ENCODE assay signal across 10 cellular contexts in genomic region chr19:55331761-55332160, GRCh38. TPM values are rescaled to one million over a fixed set of nuclear protein-coding genes. Genes with fewer than 3 reads are reported as not detected.
"Had no signal": no experiment of that assay in that cellular context is flagged by ENCODE, and none has a peak within 500 bp of the region (broad histone marks: within the 10 kb centered on the region; RNA-seq: fewer than 3 reads in every experiment).

No MANE protein-coding gene starts in this region.

RNA-seq across cellular contexts. Expression of gene TMEM150B, which starts 6.6 kb away (rescaled TPM):
- total RNA-seq: activated CD8-positive, alpha-beta T cell treated with anti-CD3 and anti-CD28 coated beads for 36 hours; activated naive CD8-positive, alpha-beta T cell treated with anti-CD3 and anti-CD28 coated beads for 36 hours; activated T-cell treated with anti-CD3 and anti-CD28 coated beads, Interleukin-2, amount 50 U/mL, for 72 hours; cardiac muscle cell; MCF 10A; PC-3 had no signal
- polyA plus RNA-seq: cardiac muscle cell, IgD-negative memory B cell had no signal

RNA-seq across cellular contexts. Expression of gene COX6B2, which starts 22.8 kb away (rescaled TPM):
- total RNA-seq: activated CD8-positive, alpha-beta T cell treated with anti-CD3 and anti-CD28 coated beads for 36 hours; activated naive CD8-positive, alpha-beta T cell treated with anti-CD3 and anti-CD28 coated beads for 36 hours; cardiac muscle cell had no signal
- polyA plus RNA-seq: IgD-negative memory B cell had no signal

RNA-seq across cellular contexts. Expression of gene GARIN5B, which starts 31.3 kb away (rescaled TPM):
- total RNA-seq: activated CD8-positive, alpha-beta T cell treated with anti-CD3 and anti-CD28 coated beads for 36 hours; activated naive CD8-positive, alpha-beta T cell treated with anti-CD3 and anti-CD28 coated beads for 36 hours; activated T-helper 2 cell treated with anti-CD3 and anti-CD28 coated beads, Interferon-gamma antibody, Interleukin-2, Interleukin-4, amounts not matched to agents 10 μg/mL and 5 μg/mL and 100 μg/mL, durations not matched to agents 14 hours and 24 hours and 36 hours; cardiac muscle cell; MCF 10A; PC-3; T-helper 2 cell treated with Interferon-gamma antibody and Interleukin-4, amounts not matched to agents 100 ng/mL and 5 ng/mL, for 36 hours had no signal
- polyA plus RNA-seq: adipose tissue, cardiac muscle cell, IgD-negative memory B cell had no signal

RNA-seq across cellular contexts. Expression of gene IL11, which starts 38.5 kb away (rescaled TPM):
- total RNA-seq: activated naive CD8-positive, alpha-beta T cell treated with anti-CD3 and anti-CD28 coated beads for 36 hours had no signal
- polyA plus RNA-seq: cardiac muscle cell, IgD-negative memory B cell had no signal
